8 cellular contexts compared by ENCODE assay signal in genomic region chr1:120972863-120973262, GRCh38.
DNase-seq lines count a peak whose midpoint lies in the region; ATAC-seq and TF ChIP-seq lines count a peak whose summit lies in the region.
"Not testable (repeated sequence)": the region's sequence is repeated elsewhere in the genome, so short reads cannot be mapped to it uniquely, and the experiment has no call there.

No MANE protein-coding gene starts in this region.

- POLR2A ChIA-PET in HCT116 (lab: Charles Lee); PC-9 (lab: Charles Lee; ENCODE audit: unreplicated experiment): not testable (repeated sequence)

- TF ChIP-seq RAD21 in HCT116 (IDR thresholded peaks at IDR 0.05; ENCODE audit: low read depth) = not testable (repeated sequence)

- not testable (repeated sequence) for H3K79me1 ChIP-seq in mesenchymal stem cell (replicated peaks; ENCODE audit: low read length, poor library complexity, severe bottlenecking)

- not testable (repeated sequence) for TF ChIP-seq CTCF in 22Rv1 (IDR thresholded peaks at IDR 0.05); HCT116 (IDR thresholded peaks at IDR 0.05 in 2 of 3, conservative IDR thresholded peaks at IDR 0.05 in 1 of 3; ENCODE audit: borderline replicate concordance in 1 of 3, insufficient read depth in 1 of 3, low read depth in 2 of 3, low read length in 2 of 3); PC-9 (conservative IDR thresholded peaks at IDR 0.05); fibroblast of lung (conservative IDR thresholded peaks at IDR 0.05 in 1 of 2, IDR thresholded peaks at IDR 0.05 in 1 of 2; ENCODE audit: low read depth in 1 of 2, low read length in 2 of 2); right atrium auricular region (IDR thresholded peaks at IDR 0.05)

- 0% methylated on average over 1 of the region's 2 CpGs for WGBS in mesenchymal stem cell

- not testable (repeated sequence) for H3K9me2 ChIP-seq in HCT116 (ENCODE audit: insufficient read depth); PC-9 (ENCODE audit: insufficient read depth)

- not testable (repeated sequence) for H4K91ac ChIP-seq in mesenchymal stem cell (ENCODE audit: low read length)

- H2AK5ac ChIP-seq in mesenchymal stem cell (ENCODE audit: low read length, severe bottlenecking) = not testable (repeated sequence)

- not testable (repeated sequence) for H2BK15ac ChIP-seq in mesenchymal stem cell (ENCODE audit: low read depth, poor library complexity, severe bottlenecking)

- H4K8ac ChIP-seq in mesenchymal stem cell (ENCODE audit: low read length) = not testable (repeated sequence)

- not testable (repeated sequence) for H4K20me1 ChIP-seq in HCT116 (ENCODE audit: insufficient read depth); PC-9 (ENCODE audit: insufficient read depth); fibroblast of lung (ENCODE audit: control insufficient read depth, extremely low read depth, insufficient read depth, low read length)

- intact Hi-C loops in HCT116 (cut with micrococcal nuclease); PC-9 (cut with micrococcal nuclease; ENCODE audit: unreplicated experiment); sciatic nerve (cut with DNase I): not testable (repeated sequence)

- CTCF ChIA-PET in HCT116 (lab: Charles Lee); PC-9 (lab: Charles Lee): not testable (repeated sequence)

- not testable (repeated sequence) for H2AFZ ChIP-seq in HCT116 (ENCODE audit: low read depth, low read length, poor library complexity, severe bottlenecking); PC-9; fibroblast of lung (ENCODE audit: low read length); mesenchymal stem cell (ENCODE audit: low read depth, low read length)

- DNase-seq in HCT116 (ENCODE audit: low read depth, low spot score) (peak; percentile 7), PC-9 (peak; percentile 63 to 74), astrocyte of the hippocampus (ENCODE audit: low read depth, low spot score) (peak; percentile 44), fibroblast of lung (ENCODE audit: low read depth in 2 of 2) (peak; percentile 35 to 48), right atrium auricular region (ENCODE audit: low spot score) (peak; percentile 61), mesenchymal stem cell (peak; percentile 3)
- not testable (repeated sequence) for DNase-seq in sciatic nerve (ENCODE audit: low spot score)

- not testable (repeated sequence) for H3F3A ChIP-seq in PC-9 (ENCODE audit: insufficient read depth, low read depth)

- H3K4me3 ChIP-seq in HCT116 (replicated peaks in 1 of 2; ENCODE audit: low read depth in 1 of 2, low read length in 2 of 2); PC-9; fibroblast of lung (replicated peaks in 1 of 4; ENCODE audit: control extremely low read depth in 1 of 4, insufficient read depth in 1 of 4, low read depth in 3 of 4, low read length in 4 of 4); right atrium auricular region; mesenchymal stem cell (ENCODE audit: insufficient read depth in 1 of 2, low read depth in 1 of 2, low read length in 2 of 2): not testable (repeated sequence)

- RAD21 ChIA-PET in HCT116 (lab: Charles Lee; ENCODE audit: low non-redundant PET in 1 of 2, low total read pairs in 2 of 2, uncharacterized antibody in 2 of 2, unreplicated experiment in 2 of 2) = not testable (repeated sequence)

- H3K4me1 ChIP-seq in HCT116 (ENCODE audit: control insufficient read depth in 1 of 2, insufficient read depth in 2 of 2, low read length in 2 of 2); PC-9 (replicated peaks; ENCODE audit: insufficient read depth); fibroblast of lung (ENCODE audit: control insufficient read depth, extremely low read depth, insufficient read depth, low read length); right atrium auricular region; mesenchymal stem cell (ENCODE audit: control insufficient read depth, insufficient read depth, low read depth, low read length): not testable (repeated sequence)

- 0 out of 2 replicates have a peak overlapping the region, but pooled peaks have one; percentile 27 for H3K27ac ChIP-seq in 22Rv1
- H3K27ac ChIP-seq in HCT116 (ENCODE audit: low read depth, low read length); PC-9; fibroblast of lung (ENCODE audit: insufficient read depth, low read length); right atrium auricular region; mesenchymal stem cell (ENCODE audit: low read length, poor library complexity, severe bottlenecking): not testable (repeated sequence)

- H3K9me3 ChIP-seq in HCT116 (ENCODE audit: control insufficient read depth in 1 of 2, insufficient read depth in 1 of 2, low read depth in 1 of 2, low read length in 2 of 2); PC-9 (ENCODE audit: insufficient read depth, low read depth); fibroblast of lung (ENCODE audit: control insufficient read depth, insufficient read depth, low read depth, low read length); right atrium auricular region; mesenchymal stem cell (ENCODE audit: control insufficient read depth, low read length): not testable (repeated sequence)

- H3K36me3 ChIP-seq in HCT116 (ENCODE audit: control insufficient read depth in 1 of 2, insufficient read depth in 2 of 2, low read length in 2 of 2); PC-9 (ENCODE audit: low read depth); fibroblast of lung (ENCODE audit: control insufficient read depth, insufficient read depth, low read length); right atrium auricular region; mesenchymal stem cell (ENCODE audit: control insufficient read depth in 1 of 2, insufficient read depth in 2 of 2, low read depth in 1 of 2, low read length in 2 of 2): not testable (repeated sequence)

- not testable (repeated sequence) for H3K4ac ChIP-seq in mesenchymal stem cell (ENCODE audit: low read depth in 1 of 2, low read length in 2 of 2)

- not testable (repeated sequence) for H3K14ac ChIP-seq in mesenchymal stem cell (ENCODE audit: low read length in 2 of 2)

- not testable (repeated sequence) for TF ChIP-seq POLR2A in HCT116 (IDR thresholded peaks at IDR 0.05; ENCODE audit: borderline replicate concordance, extremely low read depth, insufficient read depth, insufficient read length)

- not testable (repeated sequence) for H3K79me2 ChIP-seq in HCT116 (ENCODE audit: insufficient read depth, low read length); PC-9 (ENCODE audit: low read depth); fibroblast of lung (ENCODE audit: control insufficient read depth, insufficient read depth, low read length)

- not testable (repeated sequence) for H2BK12ac ChIP-seq in mesenchymal stem cell (ENCODE audit: low read length in 2 of 2)

- H2BK5ac ChIP-seq in mesenchymal stem cell (ENCODE audit: low read depth, low read length, poor library complexity, severe bottlenecking) = not testable (repeated sequence)

- not testable (repeated sequence) for BruUV-seq in HCT116 (replicated peaks; lab: Mats Ljungman, UMichigan); PC-9 (replicated peaks; lab: Mats Ljungman, UMichigan)

- ATAC-seq in HCT116 (peak; percentile 73), sciatic nerve (peak; percentile 45)

- not testable (repeated sequence) for H3K23ac ChIP-seq in mesenchymal stem cell (ENCODE audit: low read length in 2 of 2)

- H3K27me3 ChIP-seq in HCT116 (ENCODE audit: insufficient read depth, low read length); PC-9 (ENCODE audit: insufficient read depth, low read depth); fibroblast of lung (ENCODE audit: control insufficient read depth, insufficient read depth, low read length); right atrium auricular region; mesenchymal stem cell (ENCODE audit: control insufficient read depth in 1 of 2, insufficient read depth in 1 of 2, low read length in 2 of 2): not testable (repeated sequence)

- not testable (repeated sequence) for H3K4me2 ChIP-seq in HCT116 (ENCODE audit: low read length); fibroblast of lung (ENCODE audit: extremely low read depth, insufficient read depth, low read length); mesenchymal stem cell (ENCODE audit: low read length, poor library complexity, severe bottlenecking)
- H3K4me2 ChIP-seq in PC-9 = 0 out of 2 replicates have a peak overlapping the region, but pooled peaks have one; percentile 7

- H2BK120ac ChIP-seq in mesenchymal stem cell (ENCODE audit: low read depth, low read length) = not testable (repeated sequence)

- H3K9ac ChIP-seq in HCT116 (ENCODE audit: low read length); fibroblast of lung (ENCODE audit: insufficient read depth, low read length); mesenchymal stem cell (ENCODE audit: low read length): not testable (repeated sequence)

- not testable (repeated sequence) for H3K18ac ChIP-seq in mesenchymal stem cell (ENCODE audit: low read depth in 1 of 2, low read length in 2 of 2)

TF ChIP-seq in HCT116, 20 proteins besides CTCF, POLR2A, EP300 and RAD21:
- TF ChIP-seq JUND (IDR thresholded peaks at IDR 0.05) = peak; percentile 28; the same call in 1 of the 2 replicates
